ENCODE assay signal across 22 cellular contexts in genomic region chr9:106051573-106051972, GRCh38.
"Had no signal": no experiment of that assay in that cellular context is flagged by ENCODE, and none has a peak within 500 bp of the region (broad histone marks: within the 10 kb centered on the region; RNA-seq: fewer than 3 reads in every experiment).

No MANE protein-coding gene starts in this region.

- H2AFZ ChIP-seq: hepatocyte had no signal

- H3K27ac ChIP-seq: coronary artery, dorsolateral prefrontal cortex, esophagus muscularis mucosa, foreskin keratinocyte, gastroesophageal sphincter, heart left ventricle, hepatocyte, left lung, lower lobe of right lung had no signal

- H3K4me3 Mint-ChIP-seq: immature natural killer cell, mesothelial cell of epicardium had no signal

- H3K27me3 ChIP-seq: dorsolateral prefrontal cortex, esophagus muscularis mucosa, foreskin keratinocyte, gastroesophageal sphincter, heart left ventricle, hepatocyte, left lung had no signal

- H3K36me3 Mint-ChIP-seq: mesothelial cell of epicardium had no signal

- H3K36me3 ChIP-seq: esophagus muscularis mucosa, gastroesophageal sphincter, heart left ventricle, left lung, lower lobe of right lung had no signal

- H3K4me1 ChIP-seq: esophagus muscularis mucosa, foreskin keratinocyte, gastroesophageal sphincter, heart left ventricle, left lung, lower lobe of right lung had no signal

- H3K4me3 ChIP-seq: coronary artery, dorsolateral prefrontal cortex, esophagus muscularis mucosa, gastroesophageal sphincter, heart left ventricle, hepatocyte, left lung, lower lobe of right lung, mucosa of descending colon had no signal

- H3K9me3 ChIP-seq: mucosa of descending colon had no signal

- ATAC-seq: foreskin keratinocyte, gastroesophageal sphincter, heart left ventricle, left colon, left lung, left ventricle myocardium superior, lower lobe of right lung, mucosa of descending colon had no signal

- H3K4me2 ChIP-seq: hepatocyte had no signal

- H3K27ac Mint-ChIP-seq: immature natural killer cell, mesothelial cell of epicardium had no signal

- DNase-seq: dermis blood vessel endothelial cell; dorsolateral prefrontal cortex; effector CD4-positive, alpha-beta T cell; effector memory CD4-positive, alpha-beta T cell; foreskin keratinocyte; heart left ventricle; hypothalamus; immature natural killer cell; islet precursor cell; kidney; kidney glomerular epithelial cell; left colon; left lung; left ventricle myocardium superior; lower lobe of right lung; mesenchymal stem cell; mucosa of descending colon had no signal

- H3K4me1 Mint-ChIP-seq: immature natural killer cell had no signal

- H3K79me2 ChIP-seq: hepatocyte had no signal
